Comparison of ENCODE assay signal across 8 cellular contexts in genomic region chr16:1678500-1679098, GRCh38. TPM values are rescaled to one million over a fixed set of nuclear protein-coding genes. Genes with fewer than 3 reads are reported as not detected.
DNase-seq lines count a peak whose midpoint lies in the region; ATAC-seq and TF ChIP-seq lines count a peak whose summit lies in the region.

No MANE protein-coding gene starts in this region.

- peak overlapping the region; percentile 77 to 89 (median 82) for H3K4me3 ChIP-seq in BLaER1 treated with 17β-estradiol and CSF1 and Interleukin-3, amounts not matched to agents 10 nM and 100 nM
- peak overlapping the region; percentile 76 for H3K4me3 ChIP-seq in fibroblast of mammary gland (ENCODE audit: control insufficient read depth, low read depth, low read length)
- H3K4me3 ChIP-seq in neutrophil (ENCODE audit: low read depth in 1 of 2, low read length in 1 of 2) = peak overlapping the region; percentile 60 to 75
- peak overlapping the region; percentile 82 for H3K4me3 ChIP-seq in thoracic aorta

- peaks cover 36% of the 10 kb centered on the region for H3K4me1 Mint-ChIP-seq in activated T-cell treated with anti-CD3 and anti-CD28 coated beads, Interleukin-2, amount 50 U/mL, for 24 hours (ENCODE audit: low read depth)

- H3K4me3 Mint-ChIP-seq in activated T-cell treated with anti-CD3 and anti-CD28 coated beads, Interleukin-2, amount 50 U/mL, for 24 hours = peak overlapping the region; percentile 95

- H3K27me3 ChIP-seq in BLaER1 treated with 17β-estradiol and CSF1 and Interleukin-3, amounts not matched to agents 10 nM and 100 nM = no peaks in the 10 kb centered on the region
- H3K27me3 ChIP-seq in neutrophil (no peaks in the 10 kb centered on the region), thoracic aorta (replicated peaks; ENCODE audit: insufficient read depth) (no peaks in the 10 kb centered on the region)

- H3K36me3 ChIP-seq in BLaER1 treated with 17β-estradiol and CSF1 and Interleukin-3, amounts not matched to agents 10 nM and 100 nM = peaks cover 21 to 56% (median 37%) of the 10 kb centered on the region in 11 experiments
- H3K36me3 ChIP-seq in neutrophil (peaks cover 24% of the 10 kb centered on the region), thoracic aorta (peaks cover 23% of the 10 kb centered on the region)

- TF ChIP-seq CTCF in fibroblast of mammary gland (conservative IDR thresholded peaks at IDR 0.05; ENCODE audit: control insufficient read depth, insufficient read depth, low read depth, low read length) = peak; percentile 1
- TF ChIP-seq CTCF in neutrophil (IDR thresholded peaks at IDR 0.05) = no peak
- TF ChIP-seq CTCF in thoracic aorta (IDR thresholded peaks at IDR 0.05) = no peak

- peak overlapping the region; percentile 77 to 98 (median 93) for H3K4me2 ChIP-seq in BLaER1 treated with 17β-estradiol and CSF1 and Interleukin-3, amounts not matched to agents 10 nM and 100 nM

- peak overlapping the region; percentile 91 for H3K27ac Mint-ChIP-seq in activated T-cell treated with anti-CD3 and anti-CD28 coated beads, Interleukin-2, amount 50 U/mL, for 24 hours

- H3K4me1 ChIP-seq in BLaER1 treated with 17β-estradiol and CSF1 and Interleukin-3, amounts not matched to agents 10 nM and 100 nM = peaks cover 28 to 57% (median 36%) of the 10 kb centered on the region in 10 experiments
- H3K4me1 ChIP-seq in neutrophil (ENCODE audit: control insufficient read depth in 1 of 2, insufficient read depth in 1 of 2, low read depth in 1 of 2, low read length in 1 of 2) (peaks cover 9 to 11% of the 10 kb centered on the region in 2 experiments), thoracic aorta (ENCODE audit: control insufficient read depth in 1 of 2, low read depth in 2 of 2) (peaks cover 6 to 11% of the 10 kb centered on the region in 2 donors)

- peaks cover 68% of the 10 kb centered on the region for H3K36me3 Mint-ChIP-seq in activated T-cell treated with anti-CD3 and anti-CD28 coated beads, Interleukin-2, amount 50 U/mL, for 24 hours (ENCODE audit: low read depth)

- DNase-seq in NCI-H510A treated with DMSO at 0.1 percent for 48 hours (lab: John Stamatoyannopoulos, UW) (peak; percentile 10), fibroblast of mammary gland (ENCODE audit: low read depth) (peak; percentile 38), thoracic aorta (ENCODE audit: low spot score) (no peak), KG1 (lab: John Stamatoyannopoulos, UW) (no peak)
- no peak for DNase-seq in activated T-cell treated with anti-CD3 and anti-CD28 coated beads, Interleukin-2, amount 50 U/mL, for 24 hours

- peak overlapping the region in 10 of 11 experiments; percentile 52 to 92 (median 84); a peak in 21 of 22 replicates for H3K27ac ChIP-seq in BLaER1 treated with 17β-estradiol and CSF1 and Interleukin-3, amounts not matched to agents 10 nM and 100 nM
- H3K27ac ChIP-seq in neutrophil = no peak overlapping the region
- peak overlapping the region; percentile 3 to 25 for H3K27ac ChIP-seq in thoracic aorta

- H4K20me1 ChIP-seq in BLaER1 treated with 17β-estradiol and CSF1 and Interleukin-3, amounts not matched to agents 10 nM and 100 nM = peaks cover 21 to 85% (median 64%) of the 10 kb centered on the region in 11 experiments; a peak in 20 of 22 replicates

- peak overlapping the region; percentile 78 to 95 (median 86) for H3K9ac ChIP-seq in BLaER1 treated with 17β-estradiol and CSF1 and Interleukin-3, amounts not matched to agents 10 nM and 100 nM

- H3K9me3 ChIP-seq in BLaER1 treated with 17β-estradiol and CSF1 and Interleukin-3, amounts not matched to agents 10 nM and 100 nM (replicated peaks in 1 of 11) = no peaks in the 10 kb centered on the region
- H3K9me3 ChIP-seq in neutrophil (no peaks in the 10 kb centered on the region), thoracic aorta (no peaks in the 10 kb centered on the region)

- ATAC-seq in GM21723 (IDR thresholded peaks at IDR 0.05; ENCODE audit: unreplicated experiment) = peak; percentile 11
- ATAC-seq in thoracic aorta (ENCODE audit: insufficient number of reproducible peaks, low FRiP score, low read depth) = peak; percentile 25

- H3K9me3 Mint-ChIP-seq in activated T-cell treated with anti-CD3 and anti-CD28 coated beads, Interleukin-2, amount 50 U/mL, for 24 hours = no peaks in the 10 kb centered on the region

- no peaks in the 10 kb centered on the region for H3K27me3 Mint-ChIP-seq in activated T-cell treated with anti-CD3 and anti-CD28 coated beads, Interleukin-2, amount 50 U/mL, for 24 hours

RNA-seq across cellular contexts. Expression of gene JPT2, which starts 0.5 kb away (rescaled TPM):
- total RNA-seq in thoracic aorta = 10 to 100 TPM; 17.1 to 26.1 TPM

RNA-seq across cellular contexts. Expression of gene MAPK8IP3, which starts 27.4 kb away (rescaled TPM):
- total RNA-seq in thoracic aorta = 100 to 1,000 TPM; 109 to 111 TPM

Comparison
In these comparisons a context has a peak if more than half of its experiments do, and no peak if none do; other contexts are left out.
1. DNase-seq: peak in NCI-H510A treated with DMSO at 0.1 percent for 48 hours (single experiment) and fibroblast of mammary gland (single experiment); none in activated T-cell treated with anti-CD3 and anti-CD28 coated beads, Interleukin-2, amount 50 U/mL, for 24 hours (single experiment), thoracic aorta (single experiment) and KG1 (single experiment).
2. Peak in every context shown above with its lines, with median percentiles within 50 percentile points of each other: H3K4me3 ChIP-seq.